31 cellular contexts compared by ENCODE assay signal in genomic region chr11:41795004-41795403, GRCh38.
"Had no signal": no experiment of that assay in that cellular context is flagged by ENCODE, and none has a peak within 500 bp of the region (broad histone marks: within the 10 kb centered on the region; RNA-seq: fewer than 3 reads in every experiment).

No MANE protein-coding gene starts in this region.

- ATAC-seq: activated CD4-positive, CD25-positive, alpha-beta regulatory T cell treated with anti-CD3 and anti-CD28 coated beads, Interleukin-2, amount 50 U/mL, for 24 hours; activated CD8-positive, alpha-beta memory T cell treated with anti-CD3 and anti-CD28 coated beads, Interleukin-2, amount 10 ng/mL, durations not matched to agents 7 days and 5 days; activated CD8-positive, alpha-beta T cell treated with anti-CD3 and anti-CD28 coated beads for 36 hours; activated naive CD8-positive, alpha-beta T cell treated with anti-CD3 and anti-CD28 coated beads, Interleukin-2, amount 50 U/mL, for 24 hours; body of pancreas; gastroesophageal sphincter; T-helper 17 cell had no signal

- H3K27ac ChIP-seq: adrenal gland, body of pancreas, coronary artery, dorsolateral prefrontal cortex, esophagus muscularis mucosa, gastroesophageal sphincter, WERI-Rb-1 had no signal

- H3K9me3 ChIP-seq: adrenal gland, esophagus muscularis mucosa, gastroesophageal sphincter had no signal

- H3K4me3 ChIP-seq: adrenal gland, body of pancreas, coronary artery, dorsolateral prefrontal cortex, esophagus muscularis mucosa, gastroesophageal sphincter had no signal

- H3K27me3 ChIP-seq: adrenal gland, body of pancreas, esophagus muscularis mucosa, gastroesophageal sphincter had no signal

- DNase-seq: activated B cell treated with CpG ODN at 0.5 μM for 24 hours; activated CD4-positive, alpha-beta T cell treated with anti-CD3 and anti-CD28 coated beads for 48 hours; activated CD4-positive, alpha-beta T cell treated with anti-CD3 and anti-CD28 coated beads, Interleukin-2, amount 50 U/mL, for 1 hour; activated CD4-positive, alpha-beta T cell treated with anti-CD3 and anti-CD28 coated beads, Interleukin-2, amount 50 U/mL, for 48 hours; activated CD8-positive, alpha-beta memory T cell treated with anti-CD3 and anti-CD28 coated beads, Interleukin-2, amount 10 ng/mL, durations not matched to agents 7 days and 5 days; activated CD8-positive, alpha-beta memory T cell treated with anti-CD3 and anti-CD28 coated beads, Interleukin-2, amount 50 U/mL, for 4 hours; activated CD8-positive, alpha-beta T cell treated with anti-CD3 and anti-CD28 coated beads for 36 hours; activated effector memory CD4-positive, alpha-beta T cell treated with anti-CD3 and anti-CD28 coated beads, Interleukin-2, amount 50 U/mL, for 16 hours; activated naive CD4-positive, alpha-beta T cell treated with anti-CD3 and anti-CD28 coated beads for 36 hours; activated naive CD8-positive, alpha-beta T cell treated with anti-CD3 and anti-CD28 coated beads for 36 hours; activated naive CD8-positive, alpha-beta T cell treated with anti-CD3 and anti-CD28 coated beads, Interleukin-2, amount 50 U/mL, for 24 hours; activated T-cell treated with anti-CD3 and anti-CD28 coated beads, Interleukin-2, amount 50 U/mL, for 1 hour; activated T-cell treated with anti-CD3 and anti-CD28 coated beads, Interleukin-2, amount 50 U/mL, for 48 hours; adrenal gland; amygdala; aorta; body of pancreas; dorsolateral prefrontal cortex; effector memory CD4-positive, alpha-beta T cell; endodermal cell; erythroblast; foreskin melanocyte; head of caudate nucleus; T-helper 1 cell; T-helper 17 cell; T1000; WERI-Rb-1 had no signal

- H3K36me3 ChIP-seq: adrenal gland, esophagus muscularis mucosa, gastroesophageal sphincter, WERI-Rb-1 had no signal

- H3K4me1 ChIP-seq: adrenal gland, body of pancreas, esophagus muscularis mucosa, gastroesophageal sphincter had no signal
